Comparison of ENCODE assay signal across 15 cellular contexts in the genomic region with DNA sequence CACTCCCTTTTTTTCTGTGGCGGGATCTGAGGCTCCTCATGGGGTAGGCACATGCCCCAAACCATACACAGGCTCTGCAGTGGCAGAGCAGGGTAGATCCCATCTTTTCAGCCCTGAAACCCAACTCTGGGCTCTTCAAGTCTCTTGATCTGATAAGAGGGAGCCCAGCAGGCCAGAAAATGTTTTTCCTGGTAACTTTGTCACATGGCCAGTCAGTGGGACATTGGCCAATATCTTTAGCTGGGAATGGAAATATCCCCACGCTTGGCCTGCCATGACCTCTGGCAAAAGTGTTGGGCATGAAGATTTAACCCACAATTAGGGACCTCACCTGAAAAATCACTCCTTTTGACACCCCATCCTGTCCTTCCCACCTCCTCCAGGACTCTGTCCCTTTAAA. TPM values are rescaled to one million over a fixed set of nuclear protein-coding genes. Genes with fewer than 3 reads are reported as not detected.
DNase-seq lines count a peak whose midpoint lies in the region; ATAC-seq and TF ChIP-seq lines count a peak whose summit lies in the region.
"Had no signal": no experiment of that assay in that cellular context is flagged by ENCODE, and none has a peak within 500 bp of the region (broad histone marks: within the 10 kb centered on the region; RNA-seq: fewer than 3 reads in every experiment).

No MANE protein-coding gene starts in this region.

- H3K27me3 ChIP-seq in lower lobe of right lung (ENCODE audit: low read depth): no peaks in the 10 kb centered on the region

- H3K4me1 ChIP-seq in lower lobe of right lung: no peaks in the 10 kb centered on the region

- ATAC-seq in lower lobe of right lung (peak; percentile 10 to 33), HG03354 (IDR thresholded peaks at IDR 0.05; ENCODE audit: poor library complexity, severe bottlenecking, unreplicated experiment) (no peak)

- no peaks in the 10 kb centered on the region for H3K9me3 ChIP-seq in lower lobe of right lung

- H3K4me3 ChIP-seq in lower lobe of right lung: no peak overlapping the region

- H3K36me3 ChIP-seq in lower lobe of right lung: no peaks in the 10 kb centered on the region

- TF ChIP-seq CTCF in C4-2B (conservative IDR thresholded peaks at IDR 0.05) (no peak), VCaP (conservative IDR thresholded peaks at IDR 0.05) (no peak), lower lobe of right lung (IDR thresholded peaks at IDR 0.05) (no peak)

- DNase-seq in HuH-7.5 (ENCODE audit: low spot score) (peak; percentile 62), lower lobe of right lung (no peak), amygdala (lab: John Stamatoyannopoulos, UW) (no peak), COR-L47 (lab: John Stamatoyannopoulos, UW) (no peak), NCI-H1436 treated with DMSO at 0.1 percent for 48 hours (lab: John Stamatoyannopoulos, UW) (no peak)
- DNase-seq: CD4-positive, alpha-beta memory T cell; H9; NCI-H82; SHP77; SW 1271 had no signal

- intact Hi-C loops in lower lobe of right lung (cut with DNase I): no loop called here

- H3K27ac ChIP-seq in C4-2B: peak overlapping the region; percentile 98
- peak overlapping the region; percentile 83 for H3K27ac ChIP-seq in VCaP
- H3K27ac ChIP-seq in lower lobe of right lung: no peak overlapping the region

RNA-seq across cellular contexts. Expression of a gene that starts 8.1 kb away (rescaled TPM):
- 4.6 TPM for total RNA-seq in lower lobe of right lung

RNA-seq across cellular contexts. Expression of a gene that starts 9.4 kb away (rescaled TPM):
- total RNA-seq in lower lobe of right lung: 5.0 TPM
- total RNA-seq: B cell; CD4-positive, alpha-beta memory T cell; NCI-H460 had no signal

RNA-seq across cellular contexts. Expression of a gene that starts 23.5 kb away (rescaled TPM):
- total RNA-seq in lower lobe of right lung: 86.8 TPM

RNA-seq across cellular contexts. Expression of a gene that starts 29.1 kb away (rescaled TPM):
- total RNA-seq in lower lobe of right lung: 32.4 TPM

RNA-seq across cellular contexts. Expression of a gene that starts 49.8 kb away (rescaled TPM):
- total RNA-seq in lower lobe of right lung: 44.8 TPM
